In the genomic region with DNA sequence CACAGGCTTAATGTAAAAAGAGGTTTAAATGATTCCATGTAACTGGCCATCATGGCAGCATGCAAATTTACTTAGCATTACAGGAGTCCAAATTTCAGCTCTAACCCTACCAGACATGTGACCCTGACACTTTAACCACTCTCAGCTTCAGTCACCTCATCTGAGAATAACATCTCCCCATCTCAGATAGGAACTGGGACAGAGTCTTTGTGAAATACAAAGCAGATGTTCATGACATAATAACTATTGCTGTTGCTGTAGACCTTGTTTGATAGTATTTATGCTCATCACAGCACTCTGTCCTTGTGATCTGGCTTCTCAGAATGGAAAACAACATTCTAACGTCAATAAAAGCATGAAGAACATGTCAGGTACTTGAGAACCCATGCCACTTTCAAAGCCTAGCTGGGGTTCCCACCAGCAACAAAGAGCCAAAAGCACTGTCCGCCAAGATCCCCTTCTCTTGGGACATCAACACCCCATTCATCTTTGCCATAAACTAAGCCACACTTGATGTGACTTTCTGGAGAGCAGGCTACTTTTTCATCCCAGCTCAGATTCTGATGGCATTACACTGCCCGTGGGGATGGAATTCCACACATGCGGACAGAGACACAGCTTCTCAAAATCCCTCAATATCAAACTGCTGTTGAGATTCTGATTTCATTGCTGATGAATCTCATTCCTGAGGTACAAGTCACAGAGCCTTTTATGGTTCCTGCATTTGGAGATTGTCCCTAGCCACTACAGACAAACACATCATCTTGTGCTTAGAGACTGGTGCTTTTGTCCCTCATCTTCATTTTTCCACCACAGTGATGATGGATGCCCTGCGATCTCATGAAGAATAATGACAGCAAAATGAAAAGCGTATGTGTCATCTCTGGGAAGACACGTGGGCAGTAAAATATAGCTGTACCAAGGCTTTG, we compare ENCODE assay signal across 8 cellular contexts.
DNase-seq lines count a peak whose midpoint lies in the region; ATAC-seq and TF ChIP-seq lines count a peak whose summit lies in the region.

No MANE protein-coding gene starts in this region.

- no peak overlapping the region for H3K4me3 ChIP-seq in smooth muscle cell

- peak; percentile 58 for ATAC-seq in HG02981 (IDR thresholded peaks at IDR 0.05; ENCODE audit: unreplicated experiment)
- no peak for ATAC-seq in activated naive CD8-positive, alpha-beta T cell treated with anti-CD3 and anti-CD28 coated beads, Interleukin-2, amount 10 ng/mL, durations not matched to agents 7 days and 5 days (ENCODE audit: low read depth)

- H4K20me1 ChIP-seq in smooth muscle cell (ENCODE audit: low read depth): peaks cover under 1% of the 10 kb centered on the region

- H3K4me3 Mint-ChIP-seq in activated CD4-positive, alpha-beta T cell treated with anti-CD3 and anti-CD28 coated beads, Interleukin-2, amount 10 ng/mL, durations not matched to agents 7 days and 5 days: no peak overlapping the region
- no peak overlapping the region for H3K4me3 Mint-ChIP-seq in activated naive CD8-positive, alpha-beta T cell treated with anti-CD3 and anti-CD28 coated beads, Interleukin-2, amount 10 ng/mL, durations not matched to agents 7 days and 5 days

- H3K27me3 ChIP-seq in smooth muscle cell (ENCODE audit: low read depth): no peaks in the 10 kb centered on the region

- peaks cover 3% of the 10 kb centered on the region for H3F3A ChIP-seq in smooth muscle cell (ENCODE audit: low read depth)

- peaks cover 83% of the 10 kb centered on the region for H3K4me1 Mint-ChIP-seq in activated CD4-positive, alpha-beta T cell treated with anti-CD3 and anti-CD28 coated beads, Interleukin-2, amount 10 ng/mL, durations not matched to agents 7 days and 5 days
- H3K4me1 Mint-ChIP-seq in activated naive CD8-positive, alpha-beta T cell treated with anti-CD3 and anti-CD28 coated beads, Interleukin-2, amount 10 ng/mL, durations not matched to agents 7 days and 5 days: peaks cover 56% of the 10 kb centered on the region

- no peak for TF ChIP-seq CTCF in smooth muscle cell (IDR thresholded peaks at IDR 0.05; ENCODE audit: borderline replicate concordance, insufficient read depth, poor library complexity, severe bottlenecking)

- H3K27ac ChIP-seq in smooth muscle cell (ENCODE audit: low read depth): peak overlapping the region; percentile 27

- peaks cover 7% of the 10 kb centered on the region for H3K4me1 ChIP-seq in smooth muscle cell (ENCODE audit: low read depth)

- CTCF ChIA-PET in activated CD4-positive, alpha-beta T cell treated with anti-CD3 and anti-CD28 coated beads, Interleukin-2, amount 10 ng/mL, durations not matched to agents 7 days and 5 days (lab: Charles Lee): interaction anchor here (0.5 to 1.2 kb wide), 5 partner anchors 11 to 1577 kb away, joined by 3 to 4 read pairs (median 3); no protein-coding TSS in a partner anchor

- H3K9me3 Mint-ChIP-seq in activated CD4-positive, alpha-beta T cell treated with anti-CD3 and anti-CD28 coated beads, Interleukin-2, amount 10 ng/mL, durations not matched to agents 7 days and 5 days: peaks cover 11% of the 10 kb centered on the region
- no peaks in the 10 kb centered on the region for H3K9me3 Mint-ChIP-seq in activated naive CD8-positive, alpha-beta T cell treated with anti-CD3 and anti-CD28 coated beads, Interleukin-2, amount 10 ng/mL, durations not matched to agents 7 days and 5 days

- no peaks in the 10 kb centered on the region for H3K79me2 ChIP-seq in smooth muscle cell (ENCODE audit: low read depth)

- peaks cover 44% of the 10 kb centered on the region for H3K36me3 Mint-ChIP-seq in activated CD4-positive, alpha-beta T cell treated with anti-CD3 and anti-CD28 coated beads, Interleukin-2, amount 10 ng/mL, durations not matched to agents 7 days and 5 days (ENCODE audit: low read depth)
- H3K36me3 Mint-ChIP-seq in activated naive CD8-positive, alpha-beta T cell treated with anti-CD3 and anti-CD28 coated beads, Interleukin-2, amount 10 ng/mL, durations not matched to agents 7 days and 5 days: peaks cover 12% of the 10 kb centered on the region

- no peaks in the 10 kb centered on the region for H3K9me3 ChIP-seq in smooth muscle cell (replicated peaks; ENCODE audit: low read depth)

- H3K36me3 ChIP-seq in smooth muscle cell (ENCODE audit: low read depth): no peaks in the 10 kb centered on the region

- H3K9ac ChIP-seq in smooth muscle cell (ENCODE audit: low read depth): no peak overlapping the region

- no peaks in the 10 kb centered on the region for H3K27me3 Mint-ChIP-seq in activated CD4-positive, alpha-beta T cell treated with anti-CD3 and anti-CD28 coated beads, Interleukin-2, amount 10 ng/mL, durations not matched to agents 7 days and 5 days
- H3K27me3 Mint-ChIP-seq in activated naive CD8-positive, alpha-beta T cell treated with anti-CD3 and anti-CD28 coated beads, Interleukin-2, amount 10 ng/mL, durations not matched to agents 7 days and 5 days: no peaks in the 10 kb centered on the region

- peak overlapping the region; percentile 5 for H3K4me2 ChIP-seq in smooth muscle cell

- H3K27ac Mint-ChIP-seq in activated CD4-positive, alpha-beta T cell treated with anti-CD3 and anti-CD28 coated beads, Interleukin-2, amount 10 ng/mL, durations not matched to agents 7 days and 5 days: peak overlapping the region; percentile 95
- H3K27ac Mint-ChIP-seq in activated naive CD8-positive, alpha-beta T cell treated with anti-CD3 and anti-CD28 coated beads, Interleukin-2, amount 10 ng/mL, durations not matched to agents 7 days and 5 days: peak overlapping the region; percentile 96

- no peak overlapping the region for H2AFZ ChIP-seq in smooth muscle cell (ENCODE audit: low read depth)

- no peak for DNase-seq in activated CD4-positive, alpha-beta T cell treated with anti-CD3 and anti-CD28 coated beads, Interleukin-2, amount 10 ng/mL, durations not matched to agents 7 days and 5 days
- no peak for DNase-seq in activated CD4-positive, alpha-beta T cell treated with anti-CD3 and anti-CD28 coated beads, Interleukin-2, amount 50 U/mL, for 1 hour
- DNase-seq in activated naive CD8-positive, alpha-beta T cell treated with anti-CD3 and anti-CD28 coated beads, Interleukin-2, amount 10 ng/mL, durations not matched to agents 7 days and 5 days: no peak
- no peak for DNase-seq in smooth muscle cell (lab: John Stamatoyannopoulos, UW; ENCODE audit: unreplicated experiment)
- DNase-seq in NCI-H1417 treated with DMSO at 0.1 percent for 48 hours (lab: John Stamatoyannopoulos, UW): no peak
- no peak for DNase-seq in Kasumi-1 (lab: John Stamatoyannopoulos, UW)
- no peak for DNase-seq in nucleus accumbens (lab: John Stamatoyannopoulos, UW)

- WGBS in smooth muscle cell (ENCODE audit: low lambda C conversion rate): 65% methylated on average over 7 of the region's 7 CpGs

- POLR2A ChIA-PET in activated CD4-positive, alpha-beta T cell treated with anti-CD3 and anti-CD28 coated beads, Interleukin-2, amount 10 ng/mL, durations not matched to agents 7 days and 5 days (lab: Charles Lee): no interaction called here
- POLR2A ChIA-PET in activated naive CD8-positive, alpha-beta T cell treated with anti-CD3 and anti-CD28 coated beads, Interleukin-2, amount 10 ng/mL, durations not matched to agents 7 days and 5 days (lab: Charles Lee): interaction anchor here (1.5 kb wide), 1 partner anchor 203 kb away, joined by 3 read pairs; a partner anchor contains a TSS
